In the genomic region with DNA sequence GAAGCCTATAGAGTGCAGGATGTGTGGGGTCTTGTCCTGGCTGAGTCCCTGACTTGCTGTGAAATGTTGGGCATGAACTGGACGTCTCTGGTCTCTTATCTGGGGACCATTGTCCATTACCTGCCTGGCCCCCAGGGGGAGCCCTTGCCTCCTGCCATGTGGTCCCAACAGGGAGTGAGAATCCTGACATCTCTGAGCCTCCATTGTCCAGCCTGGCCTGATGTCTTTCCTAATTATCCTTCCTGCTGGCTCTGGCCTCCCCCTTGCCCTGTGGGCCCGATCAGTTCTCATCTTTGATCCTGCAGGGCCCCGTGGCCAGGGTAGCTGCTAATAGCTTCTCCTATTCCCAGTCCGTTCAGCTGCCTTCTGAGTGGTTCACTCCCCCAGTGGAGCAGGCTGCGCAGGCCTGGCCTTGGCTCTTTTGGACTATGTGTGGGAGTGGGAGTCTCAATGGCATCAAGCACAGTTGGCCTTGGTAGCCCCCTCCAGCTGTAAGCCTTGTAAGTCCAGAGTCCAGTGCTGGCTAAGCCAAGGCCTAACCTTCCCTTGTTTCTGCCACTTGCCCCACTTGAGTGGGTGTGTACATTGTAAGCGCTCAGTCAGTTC, we compare ENCODE assay signal across 8 cellular contexts.
A peak's percentile ranks its signal among the peaks of the same experiment; 100 is the strongest.
DNase-seq lines count a peak whose midpoint lies in the region; ATAC-seq and TF ChIP-seq lines count a peak whose summit lies in the region.

No MANE protein-coding gene starts in this region.

- no peak overlapping the region for H3K4me3 ChIP-seq in esophagus squamous epithelium
- H3K4me3 ChIP-seq in parathyroid adenoma (ENCODE audit: low read depth, low read length) = no peak overlapping the region

- H3K9ac ChIP-seq in parathyroid adenoma = no peak overlapping the region

- TF ChIP-seq POLR2A in esophagus squamous epithelium (IDR thresholded peaks at IDR 0.05) = no peak

- H3K27me3 ChIP-seq in esophagus squamous epithelium = no peaks in the 10 kb centered on the region
- no peaks in the 10 kb centered on the region for H3K27me3 ChIP-seq in parathyroid adenoma (ENCODE audit: control insufficient read depth, insufficient read depth, low read length)

- H2AFZ ChIP-seq in parathyroid adenoma = no peak overlapping the region

- peak; percentile 34 to 66 (median 49) for TF ChIP-seq CTCF in esophagus squamous epithelium (IDR thresholded peaks at IDR 0.05)
- TF ChIP-seq CTCF in parathyroid adenoma (IDR thresholded peaks at IDR 0.05) = peak; percentile 42

- H3K79me2 ChIP-seq in parathyroid adenoma = no peaks in the 10 kb centered on the region

- 77% methylated on average over 6 of the region's 6 CpGs for WGBS in esophagus squamous epithelium, 2 donors

- H3K36me3 ChIP-seq in esophagus squamous epithelium (no peaks in the 10 kb centered on the region), parathyroid adenoma (ENCODE audit: control insufficient read depth, insufficient read depth, low read length) (no peaks in the 10 kb centered on the region)

- ATAC-seq in HG03139 (IDR thresholded peaks at IDR 0.05; ENCODE audit: unreplicated experiment) (no peak), GM19455 (IDR thresholded peaks at IDR 0.05; ENCODE audit: unreplicated experiment) (no peak)

- H3K9me3 ChIP-seq in esophagus squamous epithelium (no peaks in the 10 kb centered on the region), parathyroid adenoma (ENCODE audit: control insufficient read depth, low read length) (no peaks in the 10 kb centered on the region)

- DNase-seq in COLO829 (ENCODE audit: low spot score) (peak; percentile 88), LoVo (ENCODE audit: low spot score) (peak; percentile 34), esophagus squamous epithelium (lab: John Stamatoyannopoulos, UW) (no peak), amniotic stem cell (lab: John Stamatoyannopoulos, UW) (no peak)
- DNase-seq in activated CD8-positive, alpha-beta memory T cell treated with anti-CD3 and anti-CD28 coated beads for 4 hours (ENCODE audit: low read depth in 2 of 2) = peak; percentile 7 to 24

- H3K4me1 ChIP-seq in esophagus squamous epithelium = peaks cover 0 to 11% (median 0%) of the 10 kb centered on the region in 3 donors
- no peaks in the 10 kb centered on the region for H3K4me1 ChIP-seq in parathyroid adenoma

- H3K4me2 ChIP-seq in parathyroid adenoma (ENCODE audit: low read length) = no peak overlapping the region

- intact Hi-C loops in esophagus squamous epithelium (cut with DNase I) = no loop called here

- H3K27ac ChIP-seq in esophagus squamous epithelium (no peak overlapping the region), parathyroid adenoma (no peak overlapping the region)

Comparison
In these comparisons a context has a peak if more than half of its experiments do, and no peak if none do; other contexts are left out.
1. DNase-seq: peak in COLO829 (single experiment), LoVo (single experiment) and activated CD8-positive, alpha-beta memory T cell treated with anti-CD3 and anti-CD28 coated beads for 4 hours (2 of 2); none in esophagus squamous epithelium (single experiment) and amniotic stem cell (single experiment).